Comparison of ENCODE assay signal across 9 cellular contexts in genomic region chr5:69491838-69492390, GRCh38. TPM values are rescaled to one million over a fixed set of nuclear protein-coding genes. Genes with fewer than 3 reads are reported as not detected.
A peak's percentile ranks its signal among the peaks of the same experiment; 100 is the strongest.
DNase-seq lines count a peak whose midpoint lies in the region; ATAC-seq, FAIRE-seq and TF ChIP-seq lines count a peak whose summit lies in the region.
"Had no signal": no experiment of that assay in that cellular context is flagged by ENCODE, and none has a peak within 500 bp of the region (broad histone marks: within the 10 kb centered on the region; RNA-seq: fewer than 3 reads in every experiment).

No MANE protein-coding gene starts in this region.

- POLR2A ChIA-PET in HEK293T (lab: Yijun Ruan, JAX), result no interaction called here

- no peak overlapping the region for H3K9ac ChIP-seq in OCI-LY3 (ENCODE audit: low read length)

- no peak overlapping the region for H3K27ac ChIP-seq in OCI-LY3 (ENCODE audit: low read length)
- H3K27ac ChIP-seq in epithelial cell of prostate, result peak overlapping the region; percentile 93
- H3K27ac ChIP-seq in pancreas, result peak overlapping the region; percentile 84 to 100 (median 99)

- H3K4me3 ChIP-seq in OCI-LY3 (ENCODE audit: low read length) (peak overlapping the region; percentile 73), pancreas (peak overlapping the region; percentile 52 to 85 (median 66))

- H2AFZ ChIP-seq in OCI-LY3 (ENCODE audit: low read depth, low read length), result no peak overlapping the region

- peak; percentile 62 for DNase-seq in DMS53 (lab: John Stamatoyannopoulos, UW)
- no peak for DNase-seq in epithelial cell of prostate (ENCODE audit: low read depth, low spot score)
- no peak for DNase-seq in pancreas
- DNase-seq in activated effector memory CD4-positive, alpha-beta T cell treated with anti-CD3 and anti-CD28 coated beads, Interleukin-2, amount 50 U/mL, for 16 hours, result no peak
- DNase-seq in NCI-H2227 treated with DMSO at 0.1 percent for 48 hours (lab: John Stamatoyannopoulos, UW), result no peak
- no peak for DNase-seq in HEK293T (ENCODE audit: extremely low spot score)
- DNase-seq: T-helper 1 cell had no signal

- FAIRE-seq in pancreas (lab: Jason Lieb, UNC), result no peak

- TF ChIP-seq CTCF in OCI-LY3 (IDR thresholded peaks at IDR 0.05; ENCODE audit: low read depth, low read length) (no peak), pancreas (IDR thresholded peaks at IDR 0.05) (no peak)

- no peaks in the 10 kb centered on the region for H3K27me3 ChIP-seq in OCI-LY3 (ENCODE audit: low read depth, low read length)
- no peaks in the 10 kb centered on the region for H3K27me3 ChIP-seq in pancreas

- no peaks in the 10 kb centered on the region for H3K79me2 ChIP-seq in OCI-LY3 (ENCODE audit: low read length)

- no peaks in the 10 kb centered on the region for H3K4me1 ChIP-seq in OCI-LY3 (ENCODE audit: low read length)
- peaks cover 19 to 40% (median 23%) of the 10 kb centered on the region in 3 donors for H3K4me1 ChIP-seq in pancreas

- H3K4me2 ChIP-seq in OCI-LY3 (ENCODE audit: low read length), result peak overlapping the region; percentile 59; the same call in 1 of the 2 replicates

- 2 to 3% methylated on average over 17 of the region's 17 CpGs for WGBS in pancreas, 2 donors

- no peaks in the 10 kb centered on the region for H3K9me3 ChIP-seq in OCI-LY3 (ENCODE audit: insufficient read depth, low read length)
- H3K9me3 ChIP-seq in pancreas, result no peaks in the 10 kb centered on the region

- CTCF ChIA-PET in HEK293T (lab: Yijun Ruan, JAX), result no interaction called here

- H3K36me3 ChIP-seq in OCI-LY3 (replicated peaks; ENCODE audit: low read depth, low read length) (no peaks in the 10 kb centered on the region), pancreas (no peaks in the 10 kb centered on the region)

- ATAC-seq in pancreas (peak in 2 of 4 donors; percentile 0 to 1), HG03025 (IDR thresholded peaks at IDR 0.05; ENCODE audit: low FRiP score, unreplicated experiment) (no peak)

- no peaks in the 10 kb centered on the region for H4K20me1 ChIP-seq in OCI-LY3 (ENCODE audit: insufficient read depth, low read length)

- intact Hi-C loops in pancreas (cut with DNase I), result no loop called here

TF ChIP-seq in HEK293T, 16 proteins besides CTCF, POLR2A, EP300 and RAD21:
- TF ChIP-seq SUZ12 (IDR thresholded peaks at IDR 0.05) (no peak), ELF4 (IDR thresholded peaks at IDR 0.05) (no peak), L3MBTL2 (conservative IDR thresholded peaks at IDR 0.05) (no peak), FOXK2 (IDR thresholded peaks at IDR 0.05) (no peak), HDGF (IDR thresholded peaks at IDR 0.05; ENCODE audit: borderline replicate concordance) (no peak), PKNOX1 (IDR thresholded peaks at IDR 0.05) (no peak), FOXM1 (IDR thresholded peaks at IDR 0.05; ENCODE audit: borderline replicate concordance) (no peak), ARNT (IDR thresholded peaks at IDR 0.05) (no peak), SP1 (IDR thresholded peaks at IDR 0.05) (no peak), FOXA1 (IDR thresholded peaks at IDR 0.05) (no peak), ZNF384 (IDR thresholded peaks at IDR 0.05) (no peak), LEF1 (IDR thresholded peaks at IDR 0.05; ENCODE audit: borderline replicate concordance) (no peak), CTBP1 (IDR thresholded peaks at IDR 0.05; ENCODE audit: borderline replicate concordance) (no peak), TARDBP (IDR thresholded peaks at IDR 0.05) (no peak), NFRKB (IDR thresholded peaks at IDR 0.05) (no peak)

RNA-seq across cellular contexts. Expression of gene OCLN, which starts 0.7 kb away (rescaled TPM):
- 100 to 1,000 TPM in 1 of 6 donors, 10 to 100 TPM in 5; 38.5 to 107 (median 44.7) TPM for total RNA-seq in pancreas
- polyA plus RNA-seq in pancreas, result 10 to 100 TPM; 10.9 to 12.9 TPM
